Comparison of ENCODE assay signal across 1 cellular context in genomic region chr17:41823141-41823524, GRCh38.
TF ChIP-seq lines count a peak whose summit lies in the region.

No MANE protein-coding gene starts in this region.

TF ChIP-seq in SK-N-SH, 30 proteins besides CTCF, POLR2A, EP300 and RAD21:
- TF ChIP-seq GABPA (IDR thresholded peaks at IDR 0.05; ENCODE audit: low read depth) (no peak), USF1 (IDR thresholded peaks at IDR 0.05; ENCODE audit: borderline replicate concordance, low read depth) (no peak)
- TF ChIP-seq, protein P1, sequence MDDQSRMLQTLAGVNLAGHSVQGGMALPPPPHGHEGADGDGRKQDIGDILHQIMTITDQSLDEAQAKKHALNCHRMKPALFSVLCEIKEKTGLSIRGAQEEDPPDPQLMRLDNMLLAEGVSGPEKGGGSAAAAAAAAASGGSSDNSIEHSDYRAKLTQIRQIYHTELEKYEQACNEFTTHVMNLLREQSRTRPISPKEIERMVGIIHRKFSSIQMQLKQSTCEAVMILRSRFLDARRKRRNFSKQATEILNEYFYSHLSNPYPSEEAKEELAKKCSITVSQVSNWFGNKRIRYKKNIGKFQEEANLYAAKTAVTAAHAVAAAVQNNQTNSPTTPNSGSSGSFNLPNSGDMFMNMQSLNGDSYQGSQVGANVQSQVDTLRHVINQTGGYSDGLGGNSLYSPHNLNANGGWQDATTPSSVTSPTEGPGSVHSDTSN (IDR thresholded peaks at IDR 0.05) = peak; percentile 1; the same call in 1 of the 2 replicates
